Comparison of ENCODE assay signal across 15 cellular contexts in genomic region chr1:186574951-186575747, GRCh38.
DNase-seq lines count a peak whose midpoint lies in the region; ATAC-seq and TF ChIP-seq lines count a peak whose summit lies in the region.
"Had no signal": no experiment of that assay in that cellular context is flagged by ENCODE, and none has a peak within 500 bp of the region (broad histone marks: within the 10 kb centered on the region; RNA-seq: fewer than 3 reads in every experiment).

No MANE protein-coding gene starts in this region.

- H4K20me1 ChIP-seq in IMR-90 (ENCODE audit: insufficient read depth, low read length) (no peaks in the 10 kb centered on the region), hepatocyte (ENCODE audit: insufficient read depth, poor library complexity, severe bottlenecking) (no peaks in the 10 kb centered on the region)

- no peak overlapping the region for H3K9ac ChIP-seq in IMR-90 (ENCODE audit: low read depth, low read length)

- H3K4me1 ChIP-seq in IMR-90 (ENCODE audit: control insufficient read depth, insufficient read depth, low read length): no peaks in the 10 kb centered on the region
- peaks cover 6% of the 10 kb centered on the region for H3K4me1 ChIP-seq in hepatocyte (ENCODE audit: insufficient read depth)
- H3K4me1 ChIP-seq: prostate gland had no signal

- no CpG with 5 or more reads among the region's 1 CpG for WGBS in IMR-90 (ENCODE audit: extremely low coverage in 2 of 2, insufficient read length in 1 of 2), 2 experiments
- 72% methylated on average over 1 of the region's 1 CpG for WGBS in hepatocyte (ENCODE audit: low lambda C conversion rate, missing lambda C conversion rate)

- no peak overlapping the region for H2AK5ac ChIP-seq in IMR-90 (ENCODE audit: low read depth, low read length)

- H4K8ac ChIP-seq in IMR-90 (ENCODE audit: low read depth in 2 of 2, low read length in 2 of 2): no peak overlapping the region

- H4K91ac ChIP-seq in IMR-90 (ENCODE audit: insufficient read depth, low read depth, low read length): no peak overlapping the region

- no peak overlapping the region for H2BK15ac ChIP-seq in IMR-90 (ENCODE audit: low read depth, low read length)

- dilution Hi-C loops in IMR-90 (cut with HindIII; ENCODE audit: low sequenced_read_pairs, unreplicated experiment): no loop called here

- no peak overlapping the region for H2BK20ac ChIP-seq in IMR-90 (ENCODE audit: low read depth, low read length)

- no peak overlapping the region for H3K56ac ChIP-seq in IMR-90 (ENCODE audit: extremely low read depth, insufficient read depth, low read length)

- POLR2A ChIA-PET in IMR-90 (lab: Charles Lee; ENCODE audit: unreplicated experiment): no interaction called here

- H4K5ac ChIP-seq in IMR-90 (ENCODE audit: low read depth, low read length): no peak overlapping the region

- intact Hi-C loops in IMR-90 (cut with micrococcal nuclease) (no loop called here), posterior cingulate gyrus (cut with DNase I) (no loop called here), cardiac septum (cut with DNase I) (no loop called here)

- H3K9me2 ChIP-seq in hepatocyte (replicated peaks; ENCODE audit: insufficient read depth): no peaks in the 10 kb centered on the region

- no peak overlapping the region for H3K4me3 ChIP-seq in AG10803 (ENCODE audit: low read length)
- H3K4me3 ChIP-seq in IMR-90 (ENCODE audit: insufficient read depth, low read depth, low read length): no peak overlapping the region
- H3K4me3 ChIP-seq in hepatocyte: no peak overlapping the region
- H3K4me3 ChIP-seq: prostate gland had no signal

- no peaks in the 10 kb centered on the region for H3K9me3 ChIP-seq in IMR-90 (ENCODE audit: control insufficient read depth, insufficient read depth, low read length)
- no peaks in the 10 kb centered on the region for H3K9me3 ChIP-seq in hepatocyte (ENCODE audit: low read depth)
- H3K9me3 ChIP-seq: prostate gland had no signal

- no peak for TF ChIP-seq POLR2A in IMR-90 (IDR thresholded peaks at IDR 0.05; ENCODE audit: low read depth, low read length)
- TF ChIP-seq POLR2A in GM18505 (IDR thresholded peaks at IDR 0.05; ENCODE audit: borderline replicate concordance, extremely low read depth, insufficient read depth, insufficient read length): no peak

- no peak overlapping the region for H3K23ac ChIP-seq in IMR-90 (ENCODE audit: low read depth, low read length)

- TF ChIP-seq RAD21 in IMR-90 (IDR thresholded peaks at IDR 0.05; ENCODE audit: low read length): no peak

- no peaks in the 10 kb centered on the region for H3K79me2 ChIP-seq in hepatocyte

- TF ChIP-seq CTCF in AG10803 (conservative IDR thresholded peaks at IDR 0.05; ENCODE audit: low read length): no peak
- TF ChIP-seq CTCF in IMR-90 (conservative IDR thresholded peaks at IDR 0.05; ENCODE audit: low read depth, low read length): no peak
- no peak for TF ChIP-seq CTCF in hepatocyte (IDR thresholded peaks at IDR 0.05; ENCODE audit: poor library complexity)

- in situ Hi-C loops in IMR-90 (cut with MboI; ENCODE audit: low sequenced_read_pairs): no loop called here

- H3K14ac ChIP-seq in IMR-90 (replicated peaks; ENCODE audit: low read depth, low read length): no peak overlapping the region

- H2BK120ac ChIP-seq in IMR-90 (ENCODE audit: low read depth, low read length): no peak overlapping the region

- DNase-seq in AG10803 (ENCODE audit: low read depth): peak; percentile 77
- no peak for DNase-seq in IMR-90
- DNase-seq in amniotic epithelial cell (ENCODE audit: low read depth): peak; percentile 85
- no peak for DNase-seq in hepatocyte (ENCODE audit: low spot score)
- DNase-seq in posterior cingulate gyrus: no peak
- no peak for DNase-seq in cardiac septum (ENCODE audit: low spot score)
- DNase-seq: activated CD4-positive, alpha-beta T cell treated with anti-CD3 and anti-CD28 coated beads for 1 hour; activated naive CD8-positive, alpha-beta T cell treated with anti-CD3 and anti-CD28 coated beads for 36 hours; C1 segment of cervical spinal cord; islet precursor cell; stimulated activated CD4-positive, alpha-beta T cell treated with anti-CD3 and anti-CD28 coated beads, Interleukin-2, amount 100 ng/mL, for 24 hours; T-cell had no signal

- CTCF ChIA-PET in IMR-90 (lab: Yijun Ruan, JAX): no interaction called here

- H3K36me3 ChIP-seq in IMR-90 (ENCODE audit: control insufficient read depth, insufficient read depth, low read length) (no peaks in the 10 kb centered on the region), hepatocyte (replicated peaks; ENCODE audit: insufficient read depth, low read depth) (no peaks in the 10 kb centered on the region)
- H3K36me3 ChIP-seq: prostate gland had no signal

- no peak overlapping the region for H3K18ac ChIP-seq in IMR-90 (ENCODE audit: low read depth, low read length)

- H3K4me2 ChIP-seq in IMR-90 (ENCODE audit: low read depth, low read length) (0 out of 2 replicates have a peak overlapping the region, but pooled peaks have one; percentile 6), hepatocyte (no peak overlapping the region)

- no peak overlapping the region for H2AK9ac ChIP-seq in IMR-90 (replicated peaks; ENCODE audit: low read depth, low read length, poor library complexity)

- no peaks in the 10 kb centered on the region for H3K9me1 ChIP-seq in IMR-90 (ENCODE audit: insufficient read depth, low read length)

- H2BK5ac ChIP-seq in IMR-90 (ENCODE audit: low read depth, low read length, poor library complexity, severe bottlenecking): no peak overlapping the region

- H3K27ac ChIP-seq in IMR-90 (ENCODE audit: insufficient read depth, low read length): no peak overlapping the region
- H3K27ac ChIP-seq in hepatocyte: no peak overlapping the region
- H3K27ac ChIP-seq: prostate gland had no signal

- H3K27me3 ChIP-seq in IMR-90 (ENCODE audit: control insufficient read depth, insufficient read depth, low read length): no peaks in the 10 kb centered on the region
- no peaks in the 10 kb centered on the region for H3K27me3 ChIP-seq in hepatocyte

- no peak overlapping the region for H3K4ac ChIP-seq in IMR-90 (ENCODE audit: low read depth, low read length)

- H2AFZ ChIP-seq in IMR-90 (replicated peaks; ENCODE audit: low read length, poor library complexity) (no peak overlapping the region), hepatocyte (peak overlapping the region; percentile 16)

- H3K79me1 ChIP-seq in IMR-90 (ENCODE audit: low read depth in 1 of 2, low read length in 2 of 2): no peaks in the 10 kb centered on the region

- no TSS peak for BruUV-seq in IMR-90 (replicated peaks; lab: Mats Ljungman, UMichigan)

- ATAC-seq in IMR-90 (ENCODE audit: low read depth): no peak
- ATAC-seq in GM21515 (IDR thresholded peaks at IDR 0.05; ENCODE audit: unreplicated experiment): no peak
- ATAC-seq in GM18505 (IDR thresholded peaks at IDR 0.05; ENCODE audit: unreplicated experiment): no peak
- ATAC-seq: T-cell had no signal

TF ChIP-seq in IMR-90, 13 proteins besides CTCF, POLR2A, EP300 and RAD21:
- TF ChIP-seq CEBPB (IDR thresholded peaks at IDR 0.05; ENCODE audit: low read depth, low read length) (peak; percentile 32), RCOR1 (IDR thresholded peaks at IDR 0.05; ENCODE audit: insufficient replicate concordance, low read length) (no peak)

Comparison
In these comparisons a context has a peak if more than half of its experiments do, and no peak if none do; other contexts are left out.
1. DNase-seq: peak in AG10803 (single experiment) and amniotic epithelial cell (single experiment); none in IMR-90 (single experiment), hepatocyte (single experiment), posterior cingulate gyrus (0 of 10) and cardiac septum (single experiment).